ENCODE assay signal across 19 cellular contexts in the genomic region with DNA sequence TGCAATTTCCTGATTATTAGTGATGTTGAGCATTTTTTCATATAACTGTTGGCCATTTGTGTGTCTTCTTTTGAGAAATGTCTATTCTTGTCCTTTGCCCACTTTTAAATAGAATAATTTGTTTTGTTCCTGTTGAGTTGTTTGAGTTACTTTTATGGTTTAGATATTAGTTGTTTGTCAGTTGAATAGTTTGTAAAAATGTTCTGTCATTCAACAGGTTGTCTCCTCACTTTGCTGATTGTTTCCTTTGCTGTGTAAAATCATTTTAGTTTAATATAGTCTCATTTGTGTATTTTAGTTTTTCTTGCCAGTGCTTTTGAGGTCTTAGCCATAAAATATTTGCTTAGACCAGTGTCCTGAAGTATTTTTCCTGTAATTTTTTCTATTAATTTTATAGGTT.
DNase-seq lines count a peak whose midpoint lies in the region; ATAC-seq, FAIRE-seq and TF ChIP-seq lines count a peak whose summit lies in the region.
"Had no signal": no experiment of that assay in that cellular context is flagged by ENCODE, and none has a peak within 500 bp of the region (broad histone marks: within the 10 kb centered on the region; RNA-seq: fewer than 3 reads in every experiment).

No MANE protein-coding gene starts in this region.

- no peak for ATAC-seq in GM18511 (IDR thresholded peaks at IDR 0.05; ENCODE audit: unreplicated experiment)
- ATAC-seq: CD8-positive, alpha-beta T cell had no signal

- peak; percentile 24 for FAIRE-seq in colon (lab: Jason Lieb, UNC)
- FAIRE-seq: A204.1, D721Med, G401.6, GM12891 had no signal

- CTCF ChIA-PET in HEK293 (lab: Yijun Ruan, JAX) = no interaction called here

- H3K9me3 ChIP-seq in HEK293 (ENCODE audit: control insufficient read depth, insufficient read depth, low read depth, low read length) = no peaks in the 10 kb centered on the region
- H3K9me3 ChIP-seq: Caco-2 had no signal

- no peak for TF ChIP-seq CTCF in HEK293 (tag by site-specific recombination; IDR thresholded peaks at IDR 0.05)
- TF ChIP-seq CTCF in brain microvascular endothelial cell (IDR thresholded peaks at IDR 0.05; ENCODE audit: low read depth, low read length, missing control alignments) = no peak

- no peaks in the 10 kb centered on the region for H3K4me1 ChIP-seq in HEK293 (ENCODE audit: control insufficient read depth, insufficient read depth, low read length)
- H3K4me1 ChIP-seq: Caco-2 had no signal

- H3K36me3 ChIP-seq in HEK293 (ENCODE audit: control insufficient read depth in 2 of 2, insufficient read depth in 1 of 2, low read length in 2 of 2) = 0 out of 3 replicates have a peak, but pooled peaks cover 0 to 3% of the 10 kb centered on the region in 2 experiments
- no peaks in the 10 kb centered on the region for H3K36me3 ChIP-seq in brain microvascular endothelial cell (replicated peaks)
- H3K36me3 ChIP-seq: BLaER1 treated with 17β-estradiol and CSF1 and Interleukin-3, amounts not matched to agents 10 nM and 100 nM had no signal

- H3K4me3 ChIP-seq in HEK293 (ENCODE audit: low read depth, low read length) (no peak overlapping the region), brain microvascular endothelial cell (ENCODE audit: low read depth, low read length) (no peak overlapping the region)
- H3K4me3 ChIP-seq: BLaER1 treated with 17β-estradiol and CSF1 and Interleukin-3, amounts not matched to agents 10 nM and 100 nM had no signal

- POLR2A ChIA-PET in HEK293 (lab: Yijun Ruan, JAX) = no interaction called here

- H3K27me3 ChIP-seq in brain microvascular endothelial cell (replicated peaks) = no peaks in the 10 kb centered on the region

- H3K27ac ChIP-seq in HEK293 (ENCODE audit: extremely low read depth, low read depth, low read length) (no peak overlapping the region), brain microvascular endothelial cell (no peak overlapping the region)
- H3K27ac ChIP-seq: BLaER1 treated with 17β-estradiol and CSF1 and Interleukin-3, amounts not matched to agents 10 nM and 100 nM; C4-2B had no signal

- no peak for DNase-seq in brain microvascular endothelial cell
- DNase-seq in SK-N-DZ (ENCODE audit: low spot score) = no peak
- DNase-seq: 8988T; AML-193; Caco-2; Calu3; CD4-positive, alpha-beta T cell; CD8-positive, alpha-beta T cell; DMS79 treated with DMSO at 0.1 percent for 48 hours; GF-D8 had no signal

- in situ Hi-C loops in brain microvascular endothelial cell (cut with HindIII; ENCODE audit: low pct_ligation_motif_present, low sequenced_read_pairs) = no loop called here

TF ChIP-seq in HEK293, 187 proteins besides CTCF, POLR2A, EP300 and RAD21:
- TF ChIP-seq BCL6B (tag by site-specific recombination; IDR thresholded peaks at IDR 0.05) (no peak), SCRT2 (tag by site-specific recombination; IDR thresholded peaks at IDR 0.05) (peak; percentile 65), SCRT1 (tag by site-specific recombination; IDR thresholded peaks at IDR 0.05; ENCODE audit: borderline replicate concordance) (peak; percentile 72), ZBTB21 (tag by site-specific recombination; IDR thresholded peaks at IDR 0.05) (no peak)
